8 cellular contexts compared by ENCODE assay signal in genomic region chr4:95155759-95156451, GRCh38.
A peak's percentile ranks its signal among the peaks of the same experiment; 100 is the strongest.
DNase-seq lines count a peak whose midpoint lies in the region; ATAC-seq and TF ChIP-seq lines count a peak whose summit lies in the region.

No MANE protein-coding gene starts in this region.

- no peak overlapping the region for H3K9ac ChIP-seq in skeletal muscle satellite cell (ENCODE audit: low read depth, low read length)

- peaks cover 5% of the 10 kb centered on the region for H3K4me1 ChIP-seq in skeletal muscle satellite cell (ENCODE audit: control insufficient read depth, insufficient read depth, low read length)

- peak; percentile 36 for DNase-seq in AG08395 (ENCODE audit: low spot score)
- no peak for DNase-seq in GM06990 (ENCODE audit: extremely low read depth, insufficient read length)
- DNase-seq in SKM-1 (lab: John Stamatoyannopoulos, UW; ENCODE audit: unreplicated experiment), result peak; percentile 27
- DNase-seq in fibroblast of the aortic adventitia (ENCODE audit: low read depth), result peak; percentile 42
- no peak for DNase-seq in activated CD4-positive, alpha-beta T cell treated with anti-CD3 and anti-CD28 coated beads for 48 hours

- H3K4me3 ChIP-seq in GM06990 (replicated peaks; ENCODE audit: low read depth, low read length), result no peak overlapping the region
- no peak overlapping the region for H3K4me3 ChIP-seq in fibroblast of the aortic adventitia (ENCODE audit: low read depth, low read length)
- H3K4me3 ChIP-seq in skeletal muscle satellite cell (ENCODE audit: low read length), result no peak overlapping the region

- H3K9me3 ChIP-seq in skeletal muscle satellite cell (replicated peaks; ENCODE audit: low read length), result no peaks in the 10 kb centered on the region

- peak; percentile 51 for TF ChIP-seq CTCF in GM06990 (IDR thresholded peaks at IDR 0.05; ENCODE audit: insufficient read depth, low read length, poor library complexity, severe bottlenecking)
- TF ChIP-seq CTCF in fibroblast of the aortic adventitia (IDR thresholded peaks at IDR 0.05; ENCODE audit: insufficient read depth, low read length), result peak; percentile 63

- ATAC-seq in HG02981 (IDR thresholded peaks at IDR 0.05; ENCODE audit: unreplicated experiment) (peak; percentile 64), HG02763 (IDR thresholded peaks at IDR 0.05; ENCODE audit: unreplicated experiment) (no peak)

- H3K27me3 ChIP-seq in GM06990 (replicated peaks; ENCODE audit: control insufficient read depth, insufficient read depth, low read length) (no peaks in the 10 kb centered on the region), skeletal muscle satellite cell (ENCODE audit: control insufficient read depth, insufficient read depth, low read length) (no peaks in the 10 kb centered on the region)

- no peaks in the 10 kb centered on the region for H3K36me3 ChIP-seq in GM06990 (ENCODE audit: control insufficient read depth, insufficient read depth, low read length)
- no peaks in the 10 kb centered on the region for H3K36me3 ChIP-seq in skeletal muscle satellite cell (ENCODE audit: insufficient read depth, low read length)

- H3K4me2 ChIP-seq in skeletal muscle satellite cell (ENCODE audit: low read length), result peak overlapping the region; percentile 47

Comparison
In these comparisons a context has a peak if more than half of its experiments do, and no peak if none do; other contexts are left out.
1. DNase-seq: peak in AG08395 (single experiment), SKM-1 (single experiment) and fibroblast of the aortic adventitia (single experiment); none in GM06990 (single experiment) and activated CD4-positive, alpha-beta T cell treated with anti-CD3 and anti-CD28 coated beads for 48 hours (single experiment).